In the genomic region with DNA sequence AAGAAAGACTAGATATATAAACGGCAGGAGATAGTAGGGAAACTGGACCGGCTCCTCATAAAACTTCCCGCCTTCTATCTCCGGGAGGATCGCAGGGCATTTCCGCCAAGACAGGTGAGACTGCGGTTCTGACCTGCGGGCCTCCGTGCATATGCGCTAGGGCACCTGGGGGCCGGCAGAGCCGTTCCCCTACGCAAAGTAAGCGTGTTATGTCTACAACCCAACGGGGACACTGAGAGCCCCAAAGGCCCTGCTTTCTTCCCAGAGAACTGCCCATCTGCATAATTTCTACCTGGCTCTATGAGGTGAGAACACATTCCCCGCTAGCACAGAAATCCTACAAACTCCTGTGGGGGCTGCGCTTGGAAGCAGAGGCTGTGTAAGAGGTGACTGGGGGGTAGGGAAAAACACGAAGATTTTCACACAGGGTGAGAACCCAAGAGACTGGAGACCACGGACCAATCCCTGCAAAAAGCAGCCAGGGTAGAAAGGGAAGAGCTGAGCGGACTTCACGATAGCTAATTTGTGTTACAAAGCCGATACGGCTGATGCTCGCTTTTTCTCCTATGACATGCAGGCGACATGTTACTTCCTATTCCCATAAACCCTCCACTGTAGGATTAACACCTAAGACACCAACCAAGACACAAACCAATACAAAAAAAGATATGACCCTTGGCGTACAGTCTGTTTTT, we compare ENCODE assay signal across 8 cellular contexts. TPM values are rescaled to one million over a fixed set of nuclear protein-coding genes. Genes with fewer than 3 reads are reported as not detected.
A peak's percentile ranks its signal among the peaks of the same experiment; 100 is the strongest.
DNase-seq lines count a peak whose midpoint lies in the region; TF ChIP-seq lines count a peak whose summit lies in the region.
"Not testable (repeated sequence)": the region's sequence is repeated elsewhere in the genome, so short reads cannot be mapped to it uniquely, and the experiment has no call there.

No MANE protein-coding gene starts in this region.

- not testable (repeated sequence) for H3K27ac Mint-ChIP-seq in neural crest cell (ENCODE audit: unreplicated experiment)

- H3K27me3 ChIP-seq in MG63, Peyer's patch: not testable (repeated sequence)

- TF ChIP-seq POLR2A in Peyer's patch (IDR thresholded peaks at IDR 0.05) = peak; percentile 25 to 46

- peaks cover 13% of the 10 kb centered on the region for H3K27me3 Mint-ChIP-seq in neural crest cell (ENCODE audit: low read depth)

- not testable (repeated sequence) for H3K4me3 ChIP-seq in MG63
- H3K4me3 ChIP-seq in Peyer's patch = peak overlapping the region in 3 of 4 donors; percentile 20 to 41 (median 29)

- not testable (repeated sequence) for H3K4me3 Mint-ChIP-seq in neural crest cell

- TF ChIP-seq CTCF in Peyer's patch (IDR thresholded peaks at IDR 0.05); neural crest cell (conservative IDR thresholded peaks at IDR 0.05): not testable (repeated sequence)

- H3K27ac ChIP-seq in Peyer's patch = peak overlapping the region in 3 of 4 donors; percentile 63 to 91 (median 86)
- H3K27ac ChIP-seq in temporal lobe (ENCODE audit: low read depth, low read length) = peak overlapping the region; percentile 86

- CTCF ChIA-PET in HEK293T (lab: Yijun Ruan, JAX) = not testable (repeated sequence)

- H3K4me1 ChIP-seq in Peyer's patch = not testable (repeated sequence)

- H3K36me3 Mint-ChIP-seq in neural crest cell (ENCODE audit: low read depth) = not testable (repeated sequence)

- POLR2A ChIA-PET in HEK293T (lab: Yijun Ruan, JAX) = interaction anchor here (0.7 kb wide), 1 partner anchor 46 kb away, joined by 3 read pairs; no protein-coding TSS in a partner anchor

- H3K9me3 ChIP-seq in MG63, Peyer's patch: not testable (repeated sequence)

- not testable (repeated sequence) for H3K9me3 Mint-ChIP-seq in neural crest cell

- peak; percentile 93 for DNase-seq in GM04504 (ENCODE audit: low read depth)
- peak; percentile 23 for DNase-seq in HEK293T (ENCODE audit: extremely low spot score)
- DNase-seq in MG63 = peak; percentile 88
- DNase-seq in Peyer's patch = peak in 2 of 3 donors; percentile 28 to 63
- DNase-seq in activated T-cell treated with anti-CD3 and anti-CD28 coated beads, Interleukin-2, amount 50 U/mL, for 48 hours = peak; percentile 84 to 86
- peak; percentile 99 for DNase-seq in fibroblast of peridontal ligament (ENCODE audit: extremely low read depth)
- peak; percentile 49 for DNase-seq in neural crest cell (ENCODE audit: low read depth, low spot score)

- H3K36me3 ChIP-seq in MG63, Peyer's patch: not testable (repeated sequence)

- H3K4me1 Mint-ChIP-seq in neural crest cell = not testable (repeated sequence)

RNA-seq across cellular contexts. Expression of a gene that starts 0.5 kb away (rescaled TPM):
- not detected in 2 replicates for total RNA-seq in MG63 (2014; rRNA removed; shearing (Covaris generic); ENCODE audit: low replicate concordance)
- total RNA-seq in Peyer's patch (under 1 TPM; under 0.01 TPM), neural crest cell (2,478 and 3,042 TPM in 2 replicates), temporal lobe (73,230 TPM)

Comparison
In these comparisons a context has a peak if more than half of its experiments do, and no peak if none do; other contexts are left out.
1. DNase-seq: peak in every context shown above with its lines; median percentile 99 in fibroblast of peridontal ligament; 93 in GM04504; 88 in MG63; 85 in activated T-cell treated with anti-CD3 and anti-CD28 coated beads, Interleukin-2, amount 50 U/mL, for 48 hours; 49 in neural crest cell; 46 in Peyer's patch; 23 in HEK293T.
2. RNA of a gene that starts 0.5 kb away (total RNA-seq): 73,230 TPM in temporal lobe (single experiment) and 2,478 to 3,042 TPM in neural crest cell; not detected in MG63 and under 0.01 TPM in Peyer's patch; every median in the first group is over 1,000 times any median in the second.